In the genomic region with DNA sequence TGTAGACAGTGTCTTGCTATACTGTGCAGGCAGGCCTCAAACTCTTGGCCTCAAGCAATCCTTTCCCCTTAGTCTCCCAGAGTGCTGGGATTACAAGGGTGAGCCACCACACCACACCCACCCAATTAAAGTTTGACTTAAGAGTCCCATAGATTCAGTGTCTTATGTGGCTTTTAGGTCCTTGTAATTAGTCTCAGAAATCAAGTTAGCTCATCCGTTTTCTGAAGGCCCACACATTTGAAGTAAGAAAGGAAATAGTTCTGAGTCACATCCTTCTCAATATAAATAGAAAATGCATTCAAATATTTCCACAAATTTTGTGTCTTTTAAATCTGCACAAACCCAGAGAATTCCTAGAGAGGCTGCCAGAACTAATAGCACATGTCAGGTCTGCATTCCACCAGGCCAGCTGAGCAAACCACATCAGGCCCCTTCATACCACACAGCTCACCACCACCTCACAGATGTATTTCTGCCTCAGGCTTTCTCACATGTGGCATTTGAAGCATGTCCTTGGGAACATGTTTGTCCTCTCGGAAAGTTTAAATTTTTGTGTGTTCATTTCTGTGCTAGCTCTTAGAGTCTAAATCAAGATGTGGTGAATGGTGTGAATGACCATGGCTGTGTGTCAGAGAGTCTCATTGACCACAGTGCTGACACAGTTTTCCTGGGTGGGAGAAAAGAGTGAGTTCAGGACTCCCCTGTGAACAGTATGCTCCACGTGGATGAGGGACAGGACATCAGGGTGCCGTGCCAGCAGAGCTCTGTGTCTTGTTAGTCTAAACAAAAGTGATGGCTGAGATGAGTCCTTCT, we compare ENCODE assay signal across 14 cellular contexts.
A peak's percentile ranks its signal among the peaks of the same experiment; 100 is the strongest.
DNase-seq lines count a peak whose midpoint lies in the region; ATAC-seq and TF ChIP-seq lines count a peak whose summit lies in the region.
"Had no signal": no experiment of that assay in that cellular context is flagged by ENCODE, and none has a peak within 500 bp of the region (broad histone marks: within the 10 kb centered on the region; RNA-seq: fewer than 3 reads in every experiment).

No MANE protein-coding gene starts in this region.

- H3K36me3 ChIP-seq in left lung: no peaks in the 10 kb centered on the region
- H3K36me3 ChIP-seq: sigmoid colon, vagina had no signal

- intact Hi-C loops in left lung (cut with DNase I) (no loop called here), left ventricle myocardium superior (cut with micrococcal nuclease) (no loop called here)

- H3K4me1 Mint-ChIP-seq in activated naive CD4-positive, alpha-beta T cell treated with anti-CD3 and anti-CD28 coated beads, Interleukin-2, amount 10 ng/mL, durations not matched to agents 7 days and 5 days: peaks cover 43% of the 10 kb centered on the region
- H3K4me1 Mint-ChIP-seq in stimulated activated naive CD8-positive, alpha-beta T cell treated with anti-CD3 and anti-CD28 coated beads, Interleukin-15, amount 100 ng/mL, for 72 hours: peaks cover 51% of the 10 kb centered on the region
- H3K4me1 Mint-ChIP-seq: B cell had no signal

- TF ChIP-seq CTCF in epithelial cell of esophagus (IDR thresholded peaks at IDR 0.05; ENCODE audit: insufficient read depth, low read depth, low read length, missing control alignments) (no peak), left lung (IDR thresholded peaks at IDR 0.05) (no peak)

- CTCF ChIA-PET in activated naive CD4-positive, alpha-beta T cell treated with anti-CD3 and anti-CD28 coated beads, Interleukin-2, amount 10 ng/mL, durations not matched to agents 7 days and 5 days (lab: Charles Lee): interaction anchor here (0.5 to 1.1 kb wide), 2 partner anchors 10 to 74 kb away, joined by 3 read pairs; no protein-coding TSS in a partner anchor

- no peaks in the 10 kb centered on the region for H3K9me3 ChIP-seq in left lung
- H3K9me3 ChIP-seq: sigmoid colon, vagina had no signal

- peaks cover 7% of the 10 kb centered on the region for H3K27me3 Mint-ChIP-seq in activated naive CD4-positive, alpha-beta T cell treated with anti-CD3 and anti-CD28 coated beads, Interleukin-2, amount 10 ng/mL, durations not matched to agents 7 days and 5 days
- no peaks in the 10 kb centered on the region for H3K27me3 Mint-ChIP-seq in stimulated activated naive CD8-positive, alpha-beta T cell treated with anti-CD3 and anti-CD28 coated beads, Interleukin-15, amount 100 ng/mL, for 72 hours
- H3K27me3 Mint-ChIP-seq: B cell, naive B cell had no signal

- H3K4me1 ChIP-seq in left lung: no peaks in the 10 kb centered on the region
- H3K4me1 ChIP-seq: sigmoid colon, vagina had no signal

- H3K4me3 ChIP-seq in epithelial cell of esophagus (ENCODE audit: low read length) (no peak overlapping the region), left lung (no peak overlapping the region)
- H3K4me3 ChIP-seq: sigmoid colon, vagina had no signal

- ATAC-seq in stimulated activated naive CD8-positive, alpha-beta T cell treated with anti-CD3 and anti-CD28 coated beads, Interleukin-15, amount 100 ng/mL, for 72 hours: peak; percentile 85
- ATAC-seq in left lung (no peak), left ventricle myocardium superior (no peak)
- ATAC-seq: PC-3 had no signal

- peak overlapping the region; percentile 82 for H3K27ac Mint-ChIP-seq in activated naive CD4-positive, alpha-beta T cell treated with anti-CD3 and anti-CD28 coated beads, Interleukin-2, amount 10 ng/mL, durations not matched to agents 7 days and 5 days
- H3K27ac Mint-ChIP-seq in stimulated activated naive CD8-positive, alpha-beta T cell treated with anti-CD3 and anti-CD28 coated beads, Interleukin-15, amount 100 ng/mL, for 72 hours: peak overlapping the region in 1 of 2 donors; percentile 4
- H3K27ac Mint-ChIP-seq: B cell, naive B cell had no signal

- H3K36me3 Mint-ChIP-seq in activated naive CD4-positive, alpha-beta T cell treated with anti-CD3 and anti-CD28 coated beads, Interleukin-2, amount 10 ng/mL, durations not matched to agents 7 days and 5 days: peaks cover 4% of the 10 kb centered on the region
- H3K36me3 Mint-ChIP-seq: naive B cell had no signal

- H3K27ac ChIP-seq in left lung: no peak overlapping the region
- H3K27ac ChIP-seq: sigmoid colon, vagina had no signal

- no peaks in the 10 kb centered on the region for H3K27me3 ChIP-seq in left lung
- H3K27me3 ChIP-seq: sigmoid colon, vagina had no signal

- no peaks in the 10 kb centered on the region for H3K9me3 Mint-ChIP-seq in activated naive CD4-positive, alpha-beta T cell treated with anti-CD3 and anti-CD28 coated beads, Interleukin-2, amount 10 ng/mL, durations not matched to agents 7 days and 5 days
- peaks cover 0 to 8% of the 10 kb centered on the region in 2 donors for H3K9me3 Mint-ChIP-seq in stimulated activated naive CD8-positive, alpha-beta T cell treated with anti-CD3 and anti-CD28 coated beads, Interleukin-15, amount 100 ng/mL, for 72 hours

- DNase-seq in activated naive CD4-positive, alpha-beta T cell treated with anti-CD3 and anti-CD28 coated beads, Interleukin-2, amount 10 ng/mL, durations not matched to agents 7 days and 5 days: no peak
- no peak for DNase-seq in activated naive CD4-positive, alpha-beta T cell treated with Interleukin-2 at 50 U/mL for 16 hours
- DNase-seq in LHCN-M2 (ENCODE audit: low read depth) (peak; percentile 88), epithelial cell of esophagus (ENCODE audit: low read depth) (peak; percentile 45), left lung (no peak), ACHN (no peak), left ventricle myocardium superior (no peak)
- peak in 1 of 2 donors; percentile 21 for DNase-seq in stimulated activated naive CD8-positive, alpha-beta T cell treated with anti-CD3 and anti-CD28 coated beads, Interleukin-15, amount 100 ng/mL, for 72 hours
- DNase-seq: KG1, naive B cell, PC-3, sigmoid colon had no signal

- in situ Hi-C loops in ACHN (cut with HindIII; ENCODE audit: low pct_ligation_motif_present, low pct_unique_long_range_greater_than_20kb, low sequenced_read_pairs): no loop called here

- no peak overlapping the region for H3K4me3 Mint-ChIP-seq in activated naive CD4-positive, alpha-beta T cell treated with anti-CD3 and anti-CD28 coated beads, Interleukin-2, amount 10 ng/mL, durations not matched to agents 7 days and 5 days
- H3K4me3 Mint-ChIP-seq in stimulated activated naive CD8-positive, alpha-beta T cell treated with anti-CD3 and anti-CD28 coated beads, Interleukin-15, amount 100 ng/mL, for 72 hours: peak overlapping the region in 1 of 2 donors; percentile 29
- H3K4me3 Mint-ChIP-seq: B cell, naive B cell had no signal

Comparison
In these comparisons a context has a peak if more than half of its experiments do, and no peak if none do; other contexts are left out.
1. DNase-seq: peak in LHCN-M2 (single experiment) and epithelial cell of esophagus (single experiment); none in activated naive CD4-positive, alpha-beta T cell treated with anti-CD3 and anti-CD28 coated beads, Interleukin-2, amount 10 ng/mL, durations not matched to agents 7 days and 5 days (single experiment), activated naive CD4-positive, alpha-beta T cell treated with Interleukin-2 at 50 U/mL for 16 hours (single experiment), left lung (0 of 2), ACHN (single experiment) and left ventricle myocardium superior (single experiment).